In genomic region chr5:116861097-116861496, GRCh38 we compare ENCODE assay signal across 11 cellular contexts.
"Had no signal": no experiment of that assay in that cellular context is flagged by ENCODE, and none has a peak within 500 bp of the region (broad histone marks: within the 10 kb centered on the region; RNA-seq: fewer than 3 reads in every experiment).

No MANE protein-coding gene starts in this region.

- ATAC-seq: esophagus mucosa; heart left ventricle; natural killer cell treated with Interleukin-12 subunit alpha and Interleukin-12 subunit beta and Interleukin-15 and Interleukin-18, amount 100 ng/mL, for 72 hours; right cardiac atrium had no signal

- DNase-seq: effector memory CD4-positive, alpha-beta T cell; heart left ventricle; hippocampal formation; mammary epithelial cell; occipital lobe; pancreas; right cardiac atrium; stimulated activated CD4-positive, alpha-beta T cell treated with anti-CD3 and anti-CD28 coated beads, Interleukin-4, amount 100 ng/mL, for 1 hour; tibial artery had no signal

- H3K27me3 ChIP-seq: heart left ventricle, pancreas, tibial artery had no signal

- H3K27ac ChIP-seq: heart left ventricle, pancreas, tibial artery had no signal

- H3K9me3 ChIP-seq: heart left ventricle, pancreas, tibial artery had no signal

- H3K36me3 ChIP-seq: heart left ventricle, pancreas, tibial artery had no signal

- H3K4me3 ChIP-seq: heart left ventricle, pancreas, tibial artery had no signal

- H3K4me1 ChIP-seq: pancreas had no signal
